ENCODE assay signal across 8 cellular contexts in genomic region chr1:213987422-213987875, GRCh38. TPM values are rescaled to one million over a fixed set of nuclear protein-coding genes. Genes with fewer than 3 reads are reported as not detected.
DNase-seq lines count a peak whose midpoint lies in the region; ATAC-seq, FAIRE-seq and TF ChIP-seq lines count a peak whose summit lies in the region.

No MANE protein-coding gene starts in this region.

- H3K4me1 ChIP-seq in ES-I3 (ENCODE audit: insufficient read depth, low read length) (peaks cover 14% of the 10 kb centered on the region), GM23338 (ENCODE audit: insufficient read depth) (peaks cover 49% of the 10 kb centered on the region), H1 (replicated peaks in 1 of 4; ENCODE audit: control insufficient read depth in 3 of 4, insufficient read depth in 4 of 4, low read length in 3 of 4) (peaks cover 21 to 42% (median 27%) of the 10 kb centered on the region in 4 experiments), PC-9 (replicated peaks; ENCODE audit: insufficient read depth) (no peaks in the 10 kb centered on the region)

- no peak overlapping the region for H4K8ac ChIP-seq in H1 (ENCODE audit: extremely low read depth, insufficient read depth, low read length)

- intact Hi-C loops in PC-9 (cut with micrococcal nuclease; ENCODE audit: unreplicated experiment) = no loop called here

- no peak overlapping the region for H2AK5ac ChIP-seq in H1 (ENCODE audit: low read depth, low read length)

- H3K79me1 ChIP-seq in H1 (ENCODE audit: low read depth, low read length) = no peaks in the 10 kb centered on the region

- no peak overlapping the region for H3K14ac ChIP-seq in H1 (ENCODE audit: insufficient read length)

- POLR2A ChIA-PET in H1 (lab: Charles Lee; ENCODE audit: partially characterized antibody) (interaction anchor here (0.8 to 2.6 kb wide), 2 partner anchors 8 to 133 kb away, joined by 3 to 13 read pairs; no protein-coding TSS in a partner anchor), PC-9 (lab: Charles Lee; ENCODE audit: unreplicated experiment) (no interaction called here)
- POLR2A ChIA-PET in naive thymus-derived CD8-positive, alpha-beta T cell (lab: Charles Lee) = no interaction called here

- peaks cover 90% of the 10 kb centered on the region for H3K27me3 Mint-ChIP-seq in GM23338 (ENCODE audit: insufficient read depth, low read depth, poor library complexity)
- H3K27me3 Mint-ChIP-seq in naive thymus-derived CD8-positive, alpha-beta T cell = peaks cover 57 to 93% (median 79%) of the 10 kb centered on the region in 5 donors

- TF ChIP-seq POLR2A in H1 (IDR thresholded peaks at IDR 0.05; ENCODE audit: control extremely low read depth in 1 of 2, low read depth in 2 of 2, low read length in 2 of 2) = no peak

- no peak for TF ChIP-seq CTCF in GM23338 (conservative IDR thresholded peaks at IDR 0.05; ENCODE audit: low read depth in 2 of 2)
- no peak for TF ChIP-seq CTCF in H1 (IDR thresholded peaks at IDR 0.05; ENCODE audit: control extremely low read depth in 1 of 3, insufficient read depth in 1 of 3, low read depth in 1 of 3, low read length in 3 of 3)
- TF ChIP-seq CTCF in PC-9 (conservative IDR thresholded peaks at IDR 0.05) = no peak

- H2BK120ac ChIP-seq in H1 (replicated peaks; ENCODE audit: low read depth, low read length) = no peak overlapping the region

- H3K18ac ChIP-seq in H1 (ENCODE audit: extremely low read depth, low read length) = no peak overlapping the region

- H4K5ac ChIP-seq in H1 (ENCODE audit: insufficient read length, low read depth, low read length) = no peak overlapping the region

- peak overlapping the region; percentile 80 for H3K4me3 ChIP-seq in GM23338
- peak overlapping the region; percentile 55 to 85 (median 69) for H3K4me3 ChIP-seq in H1 (ENCODE audit: extremely low read depth in 1 of 4, insufficient read depth in 2 of 4, low read depth in 3 of 4, low read length in 4 of 4)
- no peak overlapping the region for H3K4me3 ChIP-seq in PC-9

- no peak overlapping the region for H2BK15ac ChIP-seq in H1 (ENCODE audit: low read length)

- peak overlapping the region; percentile 100 for H3K4me2 ChIP-seq in GM23338
- peak overlapping the region; percentile 89 to 95 for H3K4me2 ChIP-seq in H1 (ENCODE audit: insufficient read depth in 1 of 2, low read depth in 2 of 2, low read length in 2 of 2)
- H3K4me2 ChIP-seq in PC-9 = no peak overlapping the region

- H3K4me3 Mint-ChIP-seq in GM23338 = peak overlapping the region; percentile 86
- peak overlapping the region; percentile 83 to 98 (median 90) for H3K4me3 Mint-ChIP-seq in naive thymus-derived CD8-positive, alpha-beta T cell

- H4K20me1 ChIP-seq in GM23338 (replicated peaks; ENCODE audit: insufficient read depth) = 0 out of 2 replicates have a peak, but pooled peaks cover 9% of the 10 kb centered on the region
- H4K20me1 ChIP-seq in H1 (replicated peaks in 1 of 2; ENCODE audit: control insufficient read depth in 1 of 2, insufficient read depth in 2 of 2, low read length in 2 of 2) = peaks cover 7 to 13% of the 10 kb centered on the region in 2 experiments
- H4K20me1 ChIP-seq in PC-9 (ENCODE audit: insufficient read depth) = no peaks in the 10 kb centered on the region

- no peak for TF ChIP-seq RAD21 in H1 (IDR thresholded peaks at IDR 0.05 in 1 of 2, conservative IDR thresholded peaks at IDR 0.05 in 1 of 2; ENCODE audit: low read depth in 2 of 2, low read length in 2 of 2)

- H3K79me2 ChIP-seq in GM23338 (replicated peaks; ENCODE audit: insufficient read depth) = no peaks in the 10 kb centered on the region
- H3K79me2 ChIP-seq in H1 (ENCODE audit: control insufficient read depth in 1 of 2, insufficient read depth in 2 of 2, low read length in 2 of 2) = no peaks in the 10 kb centered on the region
- H3K79me2 ChIP-seq in PC-9 (ENCODE audit: low read depth) = no peaks in the 10 kb centered on the region

- peaks cover 33% of the 10 kb centered on the region for H3K23me2 ChIP-seq in H1 (ENCODE audit: low read depth, low read length)

- no peak for FAIRE-seq in H1 (lab: Jason Lieb, UNC)

- H3K9ac ChIP-seq in ES-I3 (ENCODE audit: low read depth, low read length) (peak overlapping the region; percentile 80; the same call in 1 of the 2 replicates), H1 (replicated peaks in 1 of 4; ENCODE audit: extremely low read depth in 1 of 4, low read depth in 3 of 4, low read length in 3 of 4) (no peak overlapping the region)

- no peak for TF ChIP-seq EP300 in H1 (IDR thresholded peaks at IDR 0.05; ENCODE audit: borderline replicate concordance in 1 of 2, low read depth in 2 of 2, low read length in 2 of 2)

- no peaks in the 10 kb centered on the region for H3K36me3 ChIP-seq in ES-I3 (ENCODE audit: insufficient read depth, low read length)
- H3K36me3 ChIP-seq in GM23338 (ENCODE audit: insufficient read depth) = no peaks in the 10 kb centered on the region
- no peaks in the 10 kb centered on the region for H3K36me3 ChIP-seq in H1 (ENCODE audit: control insufficient read depth in 2 of 4, insufficient read depth in 4 of 4, low read length in 3 of 4)
- H3K36me3 ChIP-seq in PC-9 (ENCODE audit: low read depth) = no peaks in the 10 kb centered on the region

- WGBS in H1 (ENCODE audit: extremely low coverage in 1 of 2, insufficient coverage in 1 of 2, insufficient read length in 1 of 2, insufficient replicate concordance in 2 of 2, low coverage in 1 of 2, low lambda C conversion rate in 2 of 2, missing lambda C conversion rate in 1 of 2), 2 experiments = 3% methylated on average over 14 of the region's 32 CpGs; no CpG with 5 or more reads in 1 of the 2 experiments

- BruUV-seq in PC-9 (replicated peaks; lab: Mats Ljungman, UMichigan) = no TSS peak

- DNase-seq in GM23338 (ENCODE audit: low spot score) (no peak), NCI-H526 (lab: John Stamatoyannopoulos, UW) (peak; percentile 57 to 90), H1 (ENCODE audit: low read depth in 1 of 2, low spot score in 2 of 2) (no peak), PC-9 (no peak), NCI-H345 treated with DMSO at 0.1 percent for 48 hours (lab: John Stamatoyannopoulos, UW; ENCODE audit: unreplicated experiment) (no peak)
- no peak for DNase-seq in naive thymus-derived CD8-positive, alpha-beta T cell

- peaks cover 89% of the 10 kb centered on the region for H3K27me3 ChIP-seq in GM23338 (ENCODE audit: insufficient read depth)
- H3K27me3 ChIP-seq in H1 (replicated peaks in 1 of 4; ENCODE audit: control insufficient read depth in 3 of 4, extremely low read depth in 1 of 4, insufficient read depth in 3 of 4, low read length in 3 of 4) = peaks cover 38 to 72% (median 66%) of the 10 kb centered on the region in 4 experiments
- no peaks in the 10 kb centered on the region for H3K27me3 ChIP-seq in PC-9 (ENCODE audit: insufficient read depth, low read depth)

- CTCF ChIA-PET in H1 (lab: Charles Lee; ENCODE audit: partially characterized antibody) (interaction anchor here (0.8 to 1.4 kb wide), 8 partner anchors 9 to 400 kb away, joined by 3 to 4 read pairs (median 3); no protein-coding TSS in a partner anchor), PC-9 (lab: Charles Lee) (no interaction called here)

- no peak overlapping the region for H2AFZ ChIP-seq in GM23338
- no peak overlapping the region for H2AFZ ChIP-seq in H1 (ENCODE audit: low read length)
- H2AFZ ChIP-seq in PC-9 = no peak overlapping the region

- no peak overlapping the region for H4K91ac ChIP-seq in H1 (replicated peaks; ENCODE audit: insufficient read length, low read length)

- H3K9me3 Mint-ChIP-seq in GM23338 = no peaks in the 10 kb centered on the region
- peaks cover 0 to 27% (median 9%) of the 10 kb centered on the region in 9 donors for H3K9me3 Mint-ChIP-seq in naive thymus-derived CD8-positive, alpha-beta T cell

- no peaks in the 10 kb centered on the region for H3K9me2 ChIP-seq in GM23338 (ENCODE audit: insufficient read depth)
- no peaks in the 10 kb centered on the region for H3K9me2 ChIP-seq in PC-9 (ENCODE audit: insufficient read depth)

- no peak overlapping the region for H2BK5ac ChIP-seq in H1 (ENCODE audit: low read depth, low read length)

- no peak overlapping the region; the same call in 1 of the 2 replicates for H3K27ac Mint-ChIP-seq in GM23338
- H3K27ac Mint-ChIP-seq in naive thymus-derived CD8-positive, alpha-beta T cell = peak overlapping the region in 8 of 10 donors; percentile 5 to 96 (median 78)

- H3K9me3 ChIP-seq in ES-I3 (ENCODE audit: control insufficient read depth, insufficient read depth, low read length) = no peaks in the 10 kb centered on the region; the same call in 1 of the 2 replicates
- no peaks in the 10 kb centered on the region for H3K9me3 ChIP-seq in H1 (ENCODE audit: insufficient read depth in 2 of 2, low read depth in 1 of 2, low read length in 1 of 2)
- no peaks in the 10 kb centered on the region for H3K9me3 ChIP-seq in PC-9 (ENCODE audit: insufficient read depth, low read depth)

- no peak overlapping the region for H3K56ac ChIP-seq in H1 (replicated peaks; ENCODE audit: insufficient read length, low read depth, low read length)

- H2BK20ac ChIP-seq in H1 (ENCODE audit: low read length) = no peak overlapping the region

- H2BK12ac ChIP-seq in H1 (ENCODE audit: low read depth, low read length) = no peak overlapping the region

- no peaks in the 10 kb centered on the region for H3K36me3 Mint-ChIP-seq in GM23338 (ENCODE audit: low read depth)
- H3K36me3 Mint-ChIP-seq in naive thymus-derived CD8-positive, alpha-beta T cell = peaks cover 5 to 22% (median 22%) of the 10 kb centered on the region in 3 donors

- H3K27ac ChIP-seq in GM23338 (ENCODE audit: low read depth) = no peak overlapping the region
- no peak overlapping the region for H3K27ac ChIP-seq in H1 (ENCODE audit: low read depth, low read length)
- no peak overlapping the region for H3K27ac ChIP-seq in PC-9

- H3F3A ChIP-seq in GM23338 (replicated peaks; ENCODE audit: low read depth) (peaks cover 29% of the 10 kb centered on the region), PC-9 (ENCODE audit: insufficient read depth, low read depth) (no peaks in the 10 kb centered on the region)

- peaks cover 52% of the 10 kb centered on the region for H3K4me1 Mint-ChIP-seq in GM23338
- peaks cover 36 to 48% (median 41%) of the 10 kb centered on the region in 4 donors for H3K4me1 Mint-ChIP-seq in naive thymus-derived CD8-positive, alpha-beta T cell

- no peak overlapping the region for H3K4ac ChIP-seq in H1 (replicated peaks; ENCODE audit: insufficient read length, low read depth, low read length)

- H3K23ac ChIP-seq in H1 (ENCODE audit: insufficient read length) = no peak overlapping the region

- ATAC-seq in GM23338 (peak; percentile 4), GM18858 (IDR thresholded peaks at IDR 0.05; ENCODE audit: unreplicated experiment) (no peak)
- ATAC-seq in naive thymus-derived CD8-positive, alpha-beta T cell = no peak

RNA-seq across cellular contexts. Expression of gene PROX1, which starts 0.3 kb away (rescaled TPM):
- 0.39 and 0.49 TPM in 2 replicates for total RNA-seq in GM23338 (2014; rRNA removed; shearing (Covaris generic))
- 0.66 and 0.92 TPM in 2 replicates for polyA plus RNA-seq in GM23338 (2016; fragmentation: Nextera tagmentation; extraction: Ambion mirVana)
- total RNA-seq in H1 (2021; fragmentation: NEBNext Ultra II Directional; extraction: Animal tissue kit (Norgen Biotek cat#: 25700)) = 1.5 and 2.0 TPM in 2 replicates
- polyA plus RNA-seq in H1 (2011; rRNA removed) = 0.30 and 0.82 TPM in 2 replicates
- 0.30 TPM for polyA plus RNA-seq in H1 (2011; cell fraction: cytosol; rRNA removed)
- polyA plus RNA-seq in H1 (2011; cell fraction: nucleus; rRNA removed) = 0.80 TPM
- 0.33 to 0.96 TPM (median 0.75 TPM) in 4 replicates for polyA plus RNA-seq in H1 (2012, experiment 1 of 2)
- polyA plus RNA-seq in H1 (2012, experiment 2 of 2) = 0.45 TPM
- polyA plus RNA-seq in H1 (2013, experiment 1 of 2) = 0.32 TPM
- polyA plus RNA-seq in H1 (2013, experiment 2 of 2) = 0.40 TPM
- polyA minus RNA-seq in H1 (2011; rRNA and poly(A)+ RNA removed) = 0.54 and 2.3 TPM in 2 replicates
- 1.0 TPM for polyA minus RNA-seq in H1 (2011; cell fraction: cytosol; rRNA and poly(A)+ RNA removed)
- polyA minus RNA-seq in H1 (2011; cell fraction: nucleus; rRNA and poly(A)+ RNA removed) = 3.6 TPM
- total RNA-seq in naive thymus-derived CD8-positive, alpha-beta T cell = not detected
- not detected for polyA plus RNA-seq in naive thymus-derived CD8-positive, alpha-beta T cell
- not detected in 2 replicates for total RNA-seq in PC-9 (2021)

Comparison
In these comparisons a context has a peak if more than half of its experiments do, and no peak if none do; other contexts are left out.
1. DNase-seq: peak in NCI-H526 (2 of 2); none in GM23338 (single experiment), H1 (0 of 2), naive thymus-derived CD8-positive, alpha-beta T cell (0 of 10), PC-9 (0 of 2) and NCI-H345 treated with DMSO at 0.1 percent for 48 hours (single experiment).